ENCODE assay signal across 15 cellular contexts in genomic region chr3:194321666-194322640, GRCh38. TPM values are rescaled to one million over a fixed set of nuclear protein-coding genes. Genes with fewer than 3 reads are reported as not detected.
DNase-seq lines count a peak whose midpoint lies in the region; ATAC-seq and TF ChIP-seq lines count a peak whose summit lies in the region.
"Had no signal": no experiment of that assay in that cellular context is flagged by ENCODE, and none has a peak within 500 bp of the region (broad histone marks: within the 10 kb centered on the region; RNA-seq: fewer than 3 reads in every experiment).

No MANE protein-coding gene starts in this region.

- 61 to 73% methylated on average over 26 of the region's 26 CpGs for WGBS in thyroid gland, 2 donors
- WGBS in testis, 2 donors: 46 to 71% methylated on average over 20 to 26 of the region's 26 CpGs

- no peaks in the 10 kb centered on the region for H3K4me1 Mint-ChIP-seq in MCF 10A (ENCODE audit: insufficient read depth, unreplicated experiment)

- H3K79me2 ChIP-seq in PC-9 (ENCODE audit: low read depth): peaks cover 41% of the 10 kb centered on the region

- H3K4me1 ChIP-seq in breast epithelium (no peaks in the 10 kb centered on the region), PC-9 (replicated peaks; ENCODE audit: insufficient read depth) (peaks cover 39% of the 10 kb centered on the region), foreskin keratinocyte (peaks cover 14% of the 10 kb centered on the region), thyroid gland (peaks cover 10 to 13% of the 10 kb centered on the region in 2 donors), testis (peaks cover 8% of the 10 kb centered on the region)

- H3K4me3 ChIP-seq in breast epithelium (no peak overlapping the region), PC-9 (peak overlapping the region; percentile 74), thyroid gland (replicated peaks in 1 of 3) (no peak overlapping the region), testis (no peak overlapping the region)
- H3K4me3 ChIP-seq: tibial artery had no signal

- H3K27ac Mint-ChIP-seq in MCF 10A (ENCODE audit: low read depth, unreplicated experiment): no peak overlapping the region

- H3K36me3 ChIP-seq in breast epithelium (no peaks in the 10 kb centered on the region), PC-9 (ENCODE audit: low read depth) (peaks cover 32% of the 10 kb centered on the region), thyroid gland (no peaks in the 10 kb centered on the region), testis (ENCODE audit: low read depth, missing control alignments) (no peaks in the 10 kb centered on the region)
- H3K36me3 ChIP-seq: tibial artery had no signal

- H3K27ac ChIP-seq in breast epithelium (no peak overlapping the region), PC-9 (peak overlapping the region; percentile 98), foreskin keratinocyte (peak overlapping the region; percentile 97), thyroid gland (no peak overlapping the region), testis (no peak overlapping the region)
- H3K27ac ChIP-seq: tibial artery had no signal

- TF ChIP-seq POLR2A in breast epithelium (IDR thresholded peaks at IDR 0.05) (no peak), thyroid gland (IDR thresholded peaks at IDR 0.05) (no peak), testis (IDR thresholded peaks at IDR 0.05) (no peak)

- H3K4me2 ChIP-seq in PC-9: peak overlapping the region; percentile 86

- H2AFZ ChIP-seq in PC-9: no peak overlapping the region

- no peak overlapping the region for H3K4me3 Mint-ChIP-seq in MCF 10A (ENCODE audit: unreplicated experiment)

- H3K9me3 ChIP-seq in breast epithelium (peaks cover 8 to 13% of the 10 kb centered on the region in 2 donors), PC-9 (ENCODE audit: insufficient read depth, low read depth) (peaks cover 24% of the 10 kb centered on the region), thyroid gland (no peaks in the 10 kb centered on the region), testis (no peaks in the 10 kb centered on the region)

- H3K9me2 ChIP-seq in PC-9 (ENCODE audit: insufficient read depth): no peaks in the 10 kb centered on the region

- H3F3A ChIP-seq in PC-9 (ENCODE audit: insufficient read depth, low read depth): peaks cover 79% of the 10 kb centered on the region

- no peaks in the 10 kb centered on the region for H3K9me3 Mint-ChIP-seq in MCF 10A (ENCODE audit: unreplicated experiment)

- BruUV-seq in MCF 10A (replicated peaks; lab: Mats Ljungman, UMichigan) (TSS peak; percentile 67), PC-9 (replicated peaks; lab: Mats Ljungman, UMichigan) (TSS peak; percentile 50)

- POLR2A ChIA-PET in MCF 10A (lab: Yijun Ruan, JAX): interaction anchor here (0.7 to 9.7 kb wide), 26 partner anchors 9 to 656 kb away, joined by 3 to 193 read pairs (median 5); partner anchors contain the start of gene HES1
- POLR2A ChIA-PET in PC-9 (lab: Charles Lee; ENCODE audit: unreplicated experiment): interaction anchor here (0.5 to 1.2 kb wide), 16 partner anchors 25 to 1021 kb away, joined by 3 to 39 read pairs (median 4); partner anchors contain the start of gene HES1

- peak; percentile 78 for DNase-seq in MCF 10A (ENCODE audit: unreplicated experiment)
- DNase-seq in breast epithelium (ENCODE audit: low spot score in 2 of 2): no peak
- peak; percentile 75 to 85 for DNase-seq in PC-9
- peak; percentile 23 to 58 for DNase-seq in foreskin keratinocyte
- DNase-seq in thyroid gland: peak; percentile 70
- DNase-seq in left ventricle myocardium superior: no peak
- DNase-seq in testis: no peak
- DNase-seq: activated CD8-positive, alpha-beta memory T cell treated with anti-CD3 and anti-CD28 coated beads for 24 hours; effector CD4-positive, alpha-beta T cell; foreskin melanocyte; NCI-H1105; NCI-H446 treated with DMSO at 0.1 percent for 48 hours; tibial artery had no signal

- H3K36me3 Mint-ChIP-seq in MCF 10A (ENCODE audit: insufficient read depth, unreplicated experiment): no peaks in the 10 kb centered on the region

- intact Hi-C loops in MCF 10A (cut with micrococcal nuclease): loop anchor here (1.0 to 2.0 kb wide), 2 partner anchors 11 to 491 kb away; no protein-coding TSS in a partner anchor
- intact Hi-C loops in breast epithelium (cut with DNase I; ENCODE audit: low total_unique reads): loop anchor here (10.0 kb wide), 1 partner anchor 1253 kb away; no protein-coding TSS in a partner anchor
- intact Hi-C loops in PC-9 (cut with micrococcal nuclease; ENCODE audit: unreplicated experiment): loop anchor here (1.0 to 5.0 kb wide), 10 partner anchors 25 to 730 kb away; partner anchors contain the start of gene OPA1
- intact Hi-C loops in thyroid gland (cut with DNase I): no loop called here
- intact Hi-C loops in left ventricle myocardium superior (cut with micrococcal nuclease): no loop called here
- intact Hi-C loops in testis (cut with DNase I; ENCODE audit: low total_unique reads): no loop called here

- H4K20me1 ChIP-seq in PC-9 (ENCODE audit: insufficient read depth): no peaks in the 10 kb centered on the region

- no peaks in the 10 kb centered on the region for H3K27me3 Mint-ChIP-seq in MCF 10A (ENCODE audit: insufficient read depth, unreplicated experiment)

- H3K27me3 ChIP-seq in breast epithelium (no peaks in the 10 kb centered on the region), PC-9 (ENCODE audit: insufficient read depth, low read depth) (no peaks in the 10 kb centered on the region), foreskin keratinocyte (no peaks in the 10 kb centered on the region), thyroid gland (no peaks in the 10 kb centered on the region), testis (no peaks in the 10 kb centered on the region)

- CTCF ChIA-PET in MCF 10A (lab: Yijun Ruan, JAX) (interaction anchor here (0.6 to 9.2 kb wide), 7 partner anchors 9 to 656 kb away, joined by 3 to 112 read pairs (median 4); no protein-coding TSS in a partner anchor), PC-9 (lab: Charles Lee) (interaction anchor here (0.6 to 1.3 kb wide), 2 partner anchors 12 to 13 kb away, joined by 6 to 9 read pairs; no protein-coding TSS in a partner anchor)

- ATAC-seq in foreskin keratinocyte: peak; percentile 3
- no peak for ATAC-seq in left ventricle myocardium superior
- ATAC-seq in HG03457 (IDR thresholded peaks at IDR 0.05; ENCODE audit: unreplicated experiment): no peak

- TF ChIP-seq CTCF in MCF 10A (IDR thresholded peaks at IDR 0.05; ENCODE audit: unreplicated experiment) (no peak), breast epithelium (IDR thresholded peaks at IDR 0.05) (no peak), PC-9 (conservative IDR thresholded peaks at IDR 0.05) (peak; percentile 34; the same call in 1 of the 2 replicates), foreskin keratinocyte (conservative IDR thresholded peaks at IDR 0.05) (no peak), thyroid gland (IDR thresholded peaks at IDR 0.05) (no peak), testis (IDR thresholded peaks at IDR 0.05) (no peak)

RNA-seq across cellular contexts. Expression of gene CPN2, which starts 29.2 kb away (rescaled TPM):
- not detected in 2 replicates for total RNA-seq in MCF 10A (2022)
- total RNA-seq in breast epithelium: under 1 TPM in 1 of 3 donors, not detected in 2; 0.16 TPM
- total RNA-seq in PC-9 (2021): not detected in 2 replicates
- not detected in 2 replicates for total RNA-seq in foreskin keratinocyte
- not detected in 2 replicates for polyA plus RNA-seq in foreskin keratinocyte
- total RNA-seq in thyroid gland: not detected
- total RNA-seq in left ventricle myocardium superior: 0.40 TPM
- total RNA-seq in testis: 1 to 10 TPM; 1.1 to 1.4 TPM
- polyA plus RNA-seq in testis (ENCODE audit: insufficient read depth, low read depth, low replicate concordance): 0.36 TPM
- total RNA-seq: Daoy had no signal

RNA-seq across cellular contexts. Expression of gene LRRC15, which starts 47.6 kb away (rescaled TPM):
- total RNA-seq in MCF 10A (2022) (not detected in 2 replicates), breast epithelium (under 1 TPM; 0.15 to 0.48 (median 0.33) TPM), PC-9 (2021) (0.08 TPM in 1 of 2 replicates, not detected in the other), foreskin keratinocyte (not detected in 2 replicates), thyroid gland (1 to 10 TPM in 3 of 4 donors, under 1 TPM in 1; 0.79 to 6.7 (median 1.4) TPM), left ventricle myocardium superior (0.42 TPM), testis (under 1 TPM in 1 of 2 donors, not detected in 1; 0.06 TPM)
- polyA plus RNA-seq in foreskin keratinocyte (not detected in 2 replicates), testis (ENCODE audit: insufficient read depth, low read depth, low replicate concordance) (0.75 TPM)

Comparison
In these comparisons a context has a peak if more than half of its experiments do, and no peak if none do; other contexts are left out.
1. DNase-seq: peak in MCF 10A (single experiment), PC-9 (2 of 2), foreskin keratinocyte (2 of 2) and thyroid gland (2 of 2); none in breast epithelium (0 of 2), left ventricle myocardium superior (single experiment) and testis (single experiment).
2. H3K27ac ChIP-seq: peak in PC-9 (single experiment) and foreskin keratinocyte (single experiment); none in breast epithelium (0 of 2), thyroid gland (0 of 3) and testis (0 of 2).
3. intact Hi-C loops: an anchor here in MCF 10A (1.0 to 2.0 kb wide), breast epithelium (10.0 kb wide) and PC-9 (1.0 to 5.0 kb wide); none called in thyroid gland, left ventricle myocardium superior and testis.